In genomic region chr7:45711161-45711490, GRCh38 we compare ENCODE assay signal across 18 cellular contexts.
"Had no signal": no experiment of that assay in that cellular context is flagged by ENCODE, and none has a peak within 500 bp of the region (broad histone marks: within the 10 kb centered on the region; RNA-seq: fewer than 3 reads in every experiment).

No MANE protein-coding gene starts in this region.

- H3K4me3 ChIP-seq: gastrocnemius medialis, heart right ventricle, right atrium auricular region, sigmoid colon, skin epidermis, stomach, thoracic aorta had no signal

- DNase-seq: effector memory CD4-positive, alpha-beta T cell; gastrocnemius medialis; heart right ventricle; hypothalamus; left ventricle myocardium superior; mesendoderm; sigmoid colon; stimulated activated CD4-positive, alpha-beta T cell treated with anti-CD3 and anti-CD28 coated beads, Interleukin-12 subunit alpha, Interleukin-12 subunit beta, amount 100 ng/mL, for 4 hours; stimulated activated naive CD4-positive, alpha-beta T cell; stomach; substantia nigra; trophoblast cell had no signal

- H3K9me3 ChIP-seq: gastrocnemius medialis, heart right ventricle, neutrophil, right atrium auricular region, sigmoid colon, stomach, thoracic aorta had no signal

- ATAC-seq: esophagus mucosa; gastrocnemius medialis; heart right ventricle; left ventricle myocardium superior; naive thymus-derived CD4-positive, alpha-beta T cell had no signal

- H3K36me3 ChIP-seq: gastrocnemius medialis, neutrophil, right atrium auricular region, sigmoid colon, stomach, thoracic aorta had no signal

- H3K4me1 ChIP-seq: right atrium auricular region, sigmoid colon, stomach had no signal

- H3K27me3 ChIP-seq: gastrocnemius medialis, heart right ventricle, right atrium auricular region, stomach had no signal

- H3K27ac ChIP-seq: gastrocnemius medialis, heart right ventricle, neutrophil, right atrium auricular region, sigmoid colon, skin epidermis, stomach, thoracic aorta had no signal
